Comparison of ENCODE assay signal across 29 cellular contexts in genomic region chr16:71995038-71995437, GRCh38. TPM values are rescaled to one million over a fixed set of nuclear protein-coding genes. Genes with fewer than 3 reads are reported as not detected.
"Had no signal": no experiment of that assay in that cellular context is flagged by ENCODE, and none has a peak within 500 bp of the region (broad histone marks: within the 10 kb centered on the region; RNA-seq: fewer than 3 reads in every experiment).

No MANE protein-coding gene starts in this region.

- H3K36me3 ChIP-seq: esophagus squamous epithelium, gastrocnemius medialis, heart right ventricle, left lung, lower lobe of right lung had no signal

- H3K4me3 ChIP-seq: coronary artery, dorsolateral prefrontal cortex, esophagus squamous epithelium, gastrocnemius medialis, heart right ventricle, left lung, lower lobe of right lung, mucosa of descending colon had no signal

- H3K4me1 ChIP-seq: esophagus squamous epithelium, gastrocnemius medialis, heart right ventricle, left lung, lower lobe of right lung had no signal

- H3K27ac ChIP-seq: coronary artery, dorsolateral prefrontal cortex, epithelial cell of prostate, esophagus squamous epithelium, gastrocnemius medialis, heart right ventricle, left lung, lower lobe of right lung had no signal

- H3K9me3 Mint-ChIP-seq: effector memory CD8-positive, alpha-beta T cell; endodermal cell; mesothelial cell of epicardium had no signal

- H3K27me3 ChIP-seq: gastrocnemius medialis had no signal

- H3K27ac Mint-ChIP-seq: effector memory CD8-positive, alpha-beta T cell; endodermal cell; mesothelial cell of epicardium; naive B cell had no signal

- H3K4me3 Mint-ChIP-seq: effector memory CD8-positive, alpha-beta T cell; endodermal cell; mesothelial cell of epicardium; naive B cell had no signal

- H3K4me1 Mint-ChIP-seq: endodermal cell, mesothelial cell of epicardium had no signal

- H3K36me3 Mint-ChIP-seq: mesothelial cell of epicardium, naive B cell had no signal

- ATAC-seq: effector memory CD8-positive, alpha-beta T cell; esophagus mucosa; gastrocnemius medialis; heart right ventricle; left cardiac atrium; left lung; left ventricle myocardium superior; lower lobe of right lung; mucosa of descending colon had no signal

- DNase-seq: dermis blood vessel endothelial cell; dorsolateral prefrontal cortex; effector CD4-positive, alpha-beta T cell; effector memory CD8-positive, alpha-beta T cell; endodermal cell; erythroblast; esophagus squamous epithelium; foreskin fibroblast; foreskin melanocyte; gastrocnemius medialis; glutamatergic neuron; head of caudate nucleus; heart right ventricle; hippocampal formation; left cardiac atrium; left lung; left ventricle myocardium superior; lower lobe of right lung; mesenchymal stem cell; mucosa of descending colon; naive B cell had no signal

RNA-seq across cellular contexts. Expression of gene PKD1L3, which starts 5.2 kb away (rescaled TPM):
- total RNA-seq: esophagus mucosa, gastrocnemius medialis, glomerular endothelial cell, kidney epithelial cell, myocyte had no signal
- polyA plus RNA-seq: keratinocyte had no signal

RNA-seq across cellular contexts. Expression of gene HP, which starts 59.3 kb away (rescaled TPM):
- total RNA-seq: dermis blood vessel endothelial cell, glomerular endothelial cell, kidney epithelial cell, mesothelial cell of epicardium, myocyte had no signal
